In genomic region chrX:55357236-55357635, GRCh38 we compare ENCODE assay signal across 16 cellular contexts.
DNase-seq lines count a peak whose midpoint lies in the region; ATAC-seq and TF ChIP-seq lines count a peak whose summit lies in the region.
"Had no signal": no experiment of that assay in that cellular context is flagged by ENCODE, and none has a peak within 500 bp of the region (broad histone marks: within the 10 kb centered on the region; RNA-seq: fewer than 3 reads in every experiment).

No MANE protein-coding gene starts in this region.

- POLR2A ChIA-PET in CD4-positive, alpha-beta memory T cell (lab: Charles Lee; ENCODE audit: partially characterized antibody): interaction anchor here (1.7 kb wide), 1 partner anchor 95 kb away, joined by 5 read pairs; the partner anchor contains the start of gene MAGEH1

- no peak overlapping the region for H3K4me3 ChIP-seq in CD4-positive, alpha-beta memory T cell (ENCODE audit: low read length in 2 of 2)
- no peak overlapping the region for H3K4me3 ChIP-seq in breast epithelium
- H3K4me3 ChIP-seq in transverse colon: no peak overlapping the region
- H3K4me3 ChIP-seq: K562 had no signal

- H3K4me3 Mint-ChIP-seq in activated naive CD4-positive, alpha-beta T cell treated with anti-CD3 and anti-CD28 coated beads, Interleukin-2, amount 50 U/mL, for 24 hours: peak overlapping the region; percentile 39
- peak overlapping the region in 7 of 8 donors; percentile 3 to 51 (median 33) for H3K4me3 Mint-ChIP-seq in CD4-positive, alpha-beta memory T cell
- peak overlapping the region; percentile 0 for H3K4me3 Mint-ChIP-seq in T-helper 17 cell

- no peak for TF ChIP-seq EP300 in transverse colon (IDR thresholded peaks at IDR 0.05; ENCODE audit: low read depth)

- no peak for TF ChIP-seq CTCF in breast epithelium (IDR thresholded peaks at IDR 0.05)
- no peak for TF ChIP-seq CTCF in transverse colon (IDR thresholded peaks at IDR 0.05)

- CTCF ChIA-PET in CD4-positive, alpha-beta memory T cell (lab: Charles Lee; ENCODE audit: partially characterized antibody): no interaction called here

- H3K9me3 Mint-ChIP-seq in activated naive CD4-positive, alpha-beta T cell treated with anti-CD3 and anti-CD28 coated beads, Interleukin-2, amount 50 U/mL, for 24 hours: peaks cover 9% of the 10 kb centered on the region
- H3K9me3 Mint-ChIP-seq in CD4-positive, alpha-beta memory T cell: peaks cover 0 to 15% (median 9%) of the 10 kb centered on the region in 8 donors

- TF ChIP-seq POLR2A in breast epithelium (IDR thresholded peaks at IDR 0.05) (no peak), transverse colon (IDR thresholded peaks at IDR 0.05) (no peak)

- 30% methylated on average over 1 of the region's 1 CpG; no CpG with 5 or more reads in 1 of the 2 donors for WGBS in transverse colon (ENCODE audit: low coverage in 1 of 2), 2 donors

- H3K27ac ChIP-seq in CD4-positive, alpha-beta memory T cell (ENCODE audit: low read depth, low read length): no peak overlapping the region
- H3K27ac ChIP-seq in breast epithelium (no peak overlapping the region), transverse colon (no peak overlapping the region)
- H3K27ac ChIP-seq: C4-2B had no signal

- no peaks in the 10 kb centered on the region for H3K36me3 ChIP-seq in CD4-positive, alpha-beta memory T cell (ENCODE audit: insufficient read depth, low read length)
- H3K36me3 ChIP-seq in breast epithelium: no peaks in the 10 kb centered on the region
- H3K36me3 ChIP-seq in transverse colon: no peaks in the 10 kb centered on the region

- H3K27ac Mint-ChIP-seq in activated naive CD4-positive, alpha-beta T cell treated with anti-CD3 and anti-CD28 coated beads, Interleukin-2, amount 50 U/mL, for 24 hours: peak overlapping the region; percentile 72
- H3K27ac Mint-ChIP-seq in CD4-positive, alpha-beta memory T cell: peak overlapping the region in 4 of 7 donors; percentile 7 to 68 (median 28)
- peak overlapping the region; percentile 3 for H3K27ac Mint-ChIP-seq in T-helper 17 cell

- no peaks in the 10 kb centered on the region for H3K9me3 ChIP-seq in CD4-positive, alpha-beta memory T cell (ENCODE audit: control insufficient read depth in 1 of 2, low read length in 2 of 2)
- no peaks in the 10 kb centered on the region for H3K9me3 ChIP-seq in T-helper 17 cell (ENCODE audit: control insufficient read depth, low read length, poor library complexity, severe bottlenecking)
- H3K9me3 ChIP-seq in breast epithelium: peaks cover 8 to 9% of the 10 kb centered on the region in 2 donors
- no peaks in the 10 kb centered on the region for H3K9me3 ChIP-seq in transverse colon
- H3K9me3 ChIP-seq: Caco-2 had no signal

- peaks cover 14% of the 10 kb centered on the region for H3K4me1 ChIP-seq in CD4-positive, alpha-beta memory T cell (ENCODE audit: insufficient read depth, low read length)
- H3K4me1 ChIP-seq in breast epithelium (no peaks in the 10 kb centered on the region), transverse colon (no peaks in the 10 kb centered on the region)
- H3K4me1 ChIP-seq: Caco-2 had no signal

- in situ Hi-C loops in transverse colon (cut with MboI; ENCODE audit: low pct_ligation_motif_present in 1 of 4, low pct_unique_long_range_greater_than_20kb in 1 of 4, low sequenced_read_pairs in 3 of 4): no loop called here

- no peaks in the 10 kb centered on the region for H3K27me3 Mint-ChIP-seq in activated naive CD4-positive, alpha-beta T cell treated with anti-CD3 and anti-CD28 coated beads, Interleukin-2, amount 50 U/mL, for 24 hours
- H3K27me3 Mint-ChIP-seq in CD4-positive, alpha-beta memory T cell: peaks cover 0 to 1% of the 10 kb centered on the region in 2 donors
- no peaks in the 10 kb centered on the region for H3K27me3 Mint-ChIP-seq in T-helper 17 cell

- ATAC-seq in T-helper 17 cell: peak; percentile 51
- ATAC-seq: K562 had no signal

- intact Hi-C loops in CD4-positive, alpha-beta memory T cell (cut with micrococcal nuclease): no loop called here
- intact Hi-C loops in breast epithelium (cut with DNase I; ENCODE audit: low total_unique reads) (loop anchor here (10.0 kb wide), 1 partner anchor 348 kb away; no protein-coding TSS in a partner anchor), transverse colon (cut with DNase I; ENCODE audit: low total_unique reads) (no loop called here)

- DNase-seq in activated naive CD4-positive, alpha-beta T cell treated with Interleukin-2 at 50 U/mL for 16 hours: no peak
- DNase-seq in CD4-positive, alpha-beta memory T cell: peak; percentile 5 to 28 (median 14)
- no peak for DNase-seq in T-helper 17 cell
- no peak for DNase-seq in NCI-H2029 (lab: John Stamatoyannopoulos, UW)
- no peak for DNase-seq in breast epithelium (ENCODE audit: low spot score in 2 of 2)
- DNase-seq in transverse colon: no peak
- DNase-seq: AML-193, Caco-2, DMS79, GDM1, GOT3, H7, IMR-90 had no signal

- no peaks in the 10 kb centered on the region for H3K27me3 ChIP-seq in CD4-positive, alpha-beta memory T cell (ENCODE audit: insufficient read depth, low read length)
- H3K27me3 ChIP-seq in breast epithelium (peaks cover 0 to 47% of the 10 kb centered on the region in 2 donors), transverse colon (no peaks in the 10 kb centered on the region)

- H3K36me3 Mint-ChIP-seq in activated naive CD4-positive, alpha-beta T cell treated with anti-CD3 and anti-CD28 coated beads, Interleukin-2, amount 50 U/mL, for 24 hours: peaks cover 10% of the 10 kb centered on the region
- H3K36me3 Mint-ChIP-seq in CD4-positive, alpha-beta memory T cell: peaks cover 4 to 7% of the 10 kb centered on the region in 2 donors
- peaks cover 2% of the 10 kb centered on the region for H3K36me3 Mint-ChIP-seq in T-helper 17 cell (ENCODE audit: low read depth)

- peaks cover 17% of the 10 kb centered on the region for H3K4me1 Mint-ChIP-seq in activated naive CD4-positive, alpha-beta T cell treated with anti-CD3 and anti-CD28 coated beads, Interleukin-2, amount 50 U/mL, for 24 hours
- peaks cover 4 to 22% (median 11%) of the 10 kb centered on the region in 4 donors for H3K4me1 Mint-ChIP-seq in CD4-positive, alpha-beta memory T cell
- H3K4me1 Mint-ChIP-seq in T-helper 17 cell: peaks cover 4% of the 10 kb centered on the region

Comparison
In these comparisons a context has a peak if more than half of its experiments do, and no peak if none do; other contexts are left out.
1. H3K27ac Mint-ChIP-seq: peak in every context shown above with its lines; median percentile 72 in activated naive CD4-positive, alpha-beta T cell treated with anti-CD3 and anti-CD28 coated beads, Interleukin-2, amount 50 U/mL, for 24 hours; 28 in CD4-positive, alpha-beta memory T cell; 3 in T-helper 17 cell.
2. DNase-seq: peak in CD4-positive, alpha-beta memory T cell (5 of 5); none in activated naive CD4-positive, alpha-beta T cell treated with Interleukin-2 at 50 U/mL for 16 hours (single experiment), T-helper 17 cell (0 of 3), NCI-H2029 (single experiment), breast epithelium (0 of 2) and transverse colon (single experiment).
3. Peak in every context shown above with its lines, with median percentiles within 50 percentile points of each other: H3K4me3 Mint-ChIP-seq.